Comparison of ENCODE assay signal across 32 cellular contexts in the genomic region with DNA sequence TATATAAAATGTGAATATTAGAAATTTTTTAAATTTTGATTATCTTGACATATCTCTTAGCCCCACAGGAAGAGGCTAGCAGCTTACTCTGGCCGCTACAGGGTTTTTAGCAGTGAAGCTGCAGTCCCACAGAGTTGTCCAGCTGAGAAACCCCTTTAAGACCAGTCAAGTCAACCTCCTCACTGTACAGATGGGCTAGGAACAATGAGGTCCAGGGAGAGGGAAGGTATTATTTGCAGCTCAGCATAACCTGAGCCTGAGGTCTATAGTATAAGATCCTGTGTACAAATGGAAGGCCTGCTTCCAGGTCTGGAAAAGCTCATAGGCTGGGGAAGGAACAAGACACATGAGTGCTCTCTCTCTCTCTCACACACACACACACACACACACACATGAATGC. TPM values are rescaled to one million over a fixed set of nuclear protein-coding genes. Genes with fewer than 3 reads are reported as not detected.
"Had no signal": no experiment of that assay in that cellular context is flagged by ENCODE, and none has a peak within 500 bp of the region (broad histone marks: within the 10 kb centered on the region; RNA-seq: fewer than 3 reads in every experiment).

No MANE protein-coding gene starts in this region.

- DNase-seq: activated CD4-positive, alpha-beta memory T cell treated with anti-CD3 and anti-CD28 coated beads, Interleukin-2, amount 10 ng/mL, durations not matched to agents 7 days and 5 days; activated CD4-positive, alpha-beta T cell treated with anti-CD3 and anti-CD28 coated beads, Interleukin-2, amount 10 ng/mL, durations not matched to agents 7 days and 5 days; activated gamma-delta T cell; activated naive CD4-positive, alpha-beta T cell treated with anti-CD3 and anti-CD28 coated beads, Interleukin-2, amount 10 ng/mL, durations not matched to agents 7 days and 5 days; anterior cingulate cortex; body of pancreas; colonic mucosa; dorsolateral prefrontal cortex; effector memory CD4-positive, alpha-beta T cell; gastrocnemius medialis; head of caudate nucleus; hippocampal formation; left cardiac atrium; midbrain; naive thymus-derived CD4-positive, alpha-beta T cell; ovary; stimulated activated CD4-positive, alpha-beta T cell treated with anti-CD3 and anti-CD28 coated beads, Interleukin-4, amount 100 ng/mL, for 24 hours; T-helper 17 cell; T1000; WERI-Rb-1 had no signal

- ATAC-seq: activated CD4-positive, CD25-positive, alpha-beta regulatory T cell treated with anti-CD3 and anti-CD28 coated beads, Interleukin-2, amount 50 U/mL, for 24 hours; body of pancreas; gastrocnemius medialis; left cardiac atrium; naive thymus-derived CD4-positive, alpha-beta T cell; stimulated activated effector memory CD8-positive, alpha-beta T cell treated with anti-CD3 and anti-CD28 coated beads, Interleukin-12 subunit alpha, Interleukin-12 subunit beta, amount 100 ng/mL, for 72 hours; T-helper 17 cell had no signal

- H3K27me3 Mint-ChIP-seq: activated CD4-positive, alpha-beta memory T cell treated with anti-CD3 and anti-CD28 coated beads, Interleukin-2, amount 10 ng/mL, durations not matched to agents 7 days and 5 days; activated CD4-positive, alpha-beta T cell treated with anti-CD3 and anti-CD28 coated beads, Interleukin-2, amount 10 ng/mL, durations not matched to agents 7 days and 5 days; activated naive CD4-positive, alpha-beta T cell treated with anti-CD3 and anti-CD28 coated beads, Interleukin-2, amount 10 ng/mL, durations not matched to agents 7 days and 5 days; memory B cell; naive thymus-derived CD4-positive, alpha-beta T cell; progenitor cell of endocrine pancreas; stimulated activated naive CD8-positive, alpha-beta T cell treated with anti-CD3 and anti-CD28 coated beads, Interleukin-15, Interleukin-2, amounts not matched to agents 100 ng/mL and 50 ng/mL, for 24 hours; T-helper 17 cell; type B pancreatic cell had no signal

- H3K36me3 Mint-ChIP-seq: activated naive CD4-positive, alpha-beta T cell treated with anti-CD3 and anti-CD28 coated beads, Interleukin-2, amount 10 ng/mL, durations not matched to agents 7 days and 5 days; memory B cell; stimulated activated effector memory CD8-positive, alpha-beta T cell treated with anti-CD3 and anti-CD28 coated beads, Interleukin-12 subunit alpha, Interleukin-12 subunit beta, amount 100 ng/mL, for 72 hours; type B pancreatic cell had no signal

- H3K9me3 ChIP-seq: body of pancreas, colonic mucosa, gastrocnemius medialis, ovary, vagina had no signal

- H3K36me3 ChIP-seq: colonic mucosa, gastrocnemius medialis, ovary, vagina, WERI-Rb-1 had no signal

- H3K4me3 Mint-ChIP-seq: activated CD4-positive, alpha-beta memory T cell treated with anti-CD3 and anti-CD28 coated beads, Interleukin-2, amount 10 ng/mL, durations not matched to agents 7 days and 5 days; activated CD4-positive, alpha-beta T cell treated with anti-CD3 and anti-CD28 coated beads, Interleukin-2, amount 10 ng/mL, durations not matched to agents 7 days and 5 days; activated naive CD4-positive, alpha-beta T cell treated with anti-CD3 and anti-CD28 coated beads, Interleukin-2, amount 10 ng/mL, durations not matched to agents 7 days and 5 days; memory B cell; stimulated activated effector memory CD8-positive, alpha-beta T cell treated with anti-CD3 and anti-CD28 coated beads, Interleukin-12 subunit alpha, Interleukin-12 subunit beta, amount 100 ng/mL, for 72 hours; stimulated activated naive CD8-positive, alpha-beta T cell treated with anti-CD3 and anti-CD28 coated beads, Interleukin-15, Interleukin-2, amounts not matched to agents 100 ng/mL and 50 ng/mL, for 24 hours; T-helper 17 cell; type B pancreatic cell had no signal

- H3K4me1 Mint-ChIP-seq: memory B cell; stimulated activated effector memory CD8-positive, alpha-beta T cell treated with anti-CD3 and anti-CD28 coated beads, Interleukin-12 subunit alpha, Interleukin-12 subunit beta, amount 100 ng/mL, for 72 hours; T-helper 17 cell had no signal

- H3K27ac Mint-ChIP-seq: activated CD4-positive, alpha-beta memory T cell treated with anti-CD3 and anti-CD28 coated beads, Interleukin-2, amount 10 ng/mL, durations not matched to agents 7 days and 5 days; activated CD4-positive, alpha-beta T cell treated with anti-CD3 and anti-CD28 coated beads, Interleukin-2, amount 10 ng/mL, durations not matched to agents 7 days and 5 days; activated naive CD4-positive, alpha-beta T cell treated with anti-CD3 and anti-CD28 coated beads, Interleukin-2, amount 10 ng/mL, durations not matched to agents 7 days and 5 days; memory B cell; progenitor cell of endocrine pancreas; stimulated activated effector memory CD8-positive, alpha-beta T cell treated with anti-CD3 and anti-CD28 coated beads, Interleukin-12 subunit alpha, Interleukin-12 subunit beta, amount 100 ng/mL, for 72 hours; stimulated activated naive CD8-positive, alpha-beta T cell treated with anti-CD3 and anti-CD28 coated beads, Interleukin-15, Interleukin-2, amounts not matched to agents 100 ng/mL and 50 ng/mL, for 24 hours; T-helper 17 cell; type B pancreatic cell had no signal

- H3K9me3 Mint-ChIP-seq: activated CD4-positive, alpha-beta memory T cell treated with anti-CD3 and anti-CD28 coated beads, Interleukin-2, amount 10 ng/mL, durations not matched to agents 7 days and 5 days; activated CD4-positive, alpha-beta T cell treated with anti-CD3 and anti-CD28 coated beads, Interleukin-2, amount 10 ng/mL, durations not matched to agents 7 days and 5 days; activated naive CD4-positive, alpha-beta T cell treated with anti-CD3 and anti-CD28 coated beads, Interleukin-2, amount 10 ng/mL, durations not matched to agents 7 days and 5 days; memory B cell; stimulated activated effector memory CD8-positive, alpha-beta T cell treated with anti-CD3 and anti-CD28 coated beads, Interleukin-12 subunit alpha, Interleukin-12 subunit beta, amount 100 ng/mL, for 72 hours; stimulated activated naive CD8-positive, alpha-beta T cell treated with anti-CD3 and anti-CD28 coated beads, Interleukin-15, Interleukin-2, amounts not matched to agents 100 ng/mL and 50 ng/mL, for 24 hours had no signal

- H3K27ac ChIP-seq: colonic mucosa, dorsolateral prefrontal cortex, gastrocnemius medialis, ovary, vagina, WERI-Rb-1 had no signal

- H3K4me3 ChIP-seq: body of pancreas, colonic mucosa, ovary, skin epidermis, vagina had no signal

- H3K4me1 ChIP-seq: body of pancreas, colonic mucosa, gastrocnemius medialis, vagina had no signal

- FAIRE-seq: keratinocyte had no signal

- H3K27me3 ChIP-seq: body of pancreas, colonic mucosa, gastrocnemius medialis, ovary, vagina had no signal

RNA-seq across cellular contexts. Expression of a gene that starts 1.8 kb away (rescaled TPM):
- total RNA-seq: activated CD4-positive, alpha-beta memory T cell treated with anti-CD3 and anti-CD28 coated beads, Interleukin-2, amount 10 ng/mL, durations not matched to agents 7 days and 5 days; activated CD4-positive, alpha-beta T cell treated with anti-CD3 and anti-CD28 coated beads, Interleukin-2, amount 10 ng/mL, durations not matched to agents 7 days and 5 days; epithelial cell of proximal tubule; progenitor cell of endocrine pancreas; renal cortical epithelial cell had no signal
- polyA plus RNA-seq: keratinocyte, neural cell had no signal
